Comparison of ENCODE assay signal across 32 cellular contexts in the genomic region with DNA sequence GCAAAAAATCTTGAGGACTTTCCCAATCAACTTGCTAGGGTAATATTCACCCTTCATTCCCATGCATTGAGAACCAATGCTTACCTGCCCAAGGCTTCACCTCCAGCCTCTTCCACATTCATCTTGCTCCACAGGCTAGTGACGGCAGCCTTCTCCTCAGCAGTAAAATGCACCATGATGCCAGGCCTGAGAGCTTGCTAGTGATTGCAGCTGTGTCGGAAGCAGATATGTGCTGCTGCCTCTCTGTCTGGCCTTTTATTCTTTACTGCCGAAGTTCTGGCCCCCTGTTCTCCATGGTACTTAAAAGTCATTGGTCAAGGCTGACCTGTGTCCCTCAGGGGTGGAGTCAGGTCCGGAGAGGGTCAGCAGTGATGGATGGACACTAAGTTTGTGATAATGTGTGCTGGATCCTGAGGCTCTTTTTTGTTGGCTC. TPM values are rescaled to one million over a fixed set of nuclear protein-coding genes. Genes with fewer than 3 reads are reported as not detected.
"Had no signal": no experiment of that assay in that cellular context is flagged by ENCODE, and none has a peak within 500 bp of the region (broad histone marks: within the 10 kb centered on the region; RNA-seq: fewer than 3 reads in every experiment).

A gene (minus strand): TSS at position 231 of the 433 bp plus-strand sequence. CDS start 55 bp downstream, at position 176.

- H3K27ac ChIP-seq: coronary artery, esophagus muscularis mucosa, gastrocnemius medialis, ovary, psoas muscle, sigmoid colon, skin epidermis, spleen, testis, tibial nerve, upper lobe of left lung had no signal

- H3K9me3 ChIP-seq: esophagus muscularis mucosa, gastrocnemius medialis, ovary, psoas muscle, sigmoid colon, spleen, testis, tibial nerve, upper lobe of left lung had no signal

- H3K27me3 ChIP-seq: esophagus muscularis mucosa, gastrocnemius medialis, ovary, sigmoid colon, spleen, testis, tibial nerve, upper lobe of left lung had no signal

- H3K36me3 ChIP-seq: esophagus muscularis mucosa, gastrocnemius medialis, ovary, sigmoid colon, spleen, tibial nerve, upper lobe of left lung had no signal

- ATAC-seq: gastrocnemius medialis; left ventricle myocardium superior; naive thymus-derived CD4-positive, alpha-beta T cell; psoas muscle; right cardiac atrium; stimulated activated memory B cell treated with anti-CD40 and anti-IgM and Interleukin-4, amounts not matched to agents 10 μg/mL and 1 μg/mL and 100 μg/mL, for 72 hours; stimulated activated naive CD8-positive, alpha-beta T cell treated with anti-CD3 and anti-CD28 coated beads, Interleukin-15, Interleukin-2, amounts not matched to agents 100 U/mL and 50 U/mL, for 24 hours had no signal

- DNase-seq: dermis blood vessel endothelial cell; effector memory CD4-positive, alpha-beta T cell; gastrocnemius medialis; head of caudate nucleus; left ventricle myocardium superior; mesenchymal stem cell; midbrain; naive thymus-derived CD4-positive, alpha-beta T cell; nucleus accumbens; ovary; posterior cingulate gyrus; psoas muscle; right cardiac atrium; sigmoid colon; spleen; stimulated activated CD4-positive, alpha-beta T cell treated with anti-CD3 and anti-CD28 coated beads, Interleukin-4, amount 100 ng/mL, for 4 hours; stimulated activated naive CD8-positive, alpha-beta T cell treated with anti-CD3 and anti-CD28 coated beads, Interleukin-15, Interleukin-2, amounts not matched to agents 100 U/mL and 50 U/mL, for 24 hours; substantia nigra; testis; upper lobe of left lung had no signal

- H3K4me1 ChIP-seq: esophagus muscularis mucosa, gastrocnemius medialis, psoas muscle, sigmoid colon, spleen, testis, tibial nerve, upper lobe of left lung had no signal

- H3K4me3 ChIP-seq: coronary artery, esophagus muscularis mucosa, gastrocnemius medialis, lung, ovary, psoas muscle, sigmoid colon, skin epidermis, spleen, testis, tibial nerve, upper lobe of left lung had no signal

RNA-seq across cellular contexts. Expression of the gene that starts here (rescaled TPM):
- total RNA-seq: chondrocyte; dermis blood vessel endothelial cell; endothelial cell of umbilical vein; epithelial cell of proximal tubule; esophagus muscularis mucosa; gastrocnemius medialis; glomerular endothelial cell; left ventricle myocardium superior; naive thymus-derived CD4-positive, alpha-beta T cell; psoas muscle; renal cortical epithelial cell; right cardiac atrium; sigmoid colon; tibial nerve had no signal
- polyA plus RNA-seq: keratinocyte; lung; naive thymus-derived CD4-positive, alpha-beta T cell; psoas muscle; sigmoid colon had no signal
